In genomic region chr19:52943134-52943883, GRCh38 we compare ENCODE assay signal across 8 cellular contexts. TPM values are rescaled to one million over a fixed set of nuclear protein-coding genes. Genes with fewer than 3 reads are reported as not detected.
DNase-seq lines count a peak whose midpoint lies in the region; ATAC-seq and TF ChIP-seq lines count a peak whose summit lies in the region.

No MANE protein-coding gene starts in this region.

- H3K4me1 ChIP-seq in iPS-18a (ENCODE audit: control insufficient read depth, low read depth, low read length) = peaks cover 13% of the 10 kb centered on the region

- peak overlapping the region; percentile 89 for H3K4me3 ChIP-seq in iPS-18a (ENCODE audit: low read length)

- TF ChIP-seq CTCF in HFFc6 (IDR thresholded peaks at IDR 0.05) = no peak

- H3K27ac Mint-ChIP-seq in HFFc6 = peak overlapping the region; percentile 87; the same call in 1 of the 2 replicates
- peak overlapping the region; percentile 92 for H3K27ac Mint-ChIP-seq in activated CD8-positive, alpha-beta T cell treated with anti-CD3 and anti-CD28 coated beads, Interleukin-2, amount 10 ng/mL, durations not matched to agents 7 days and 5 days
- H3K27ac Mint-ChIP-seq in stimulated activated naive B cell treated with anti-CD40 and anti-IgM and Interleukin-4, amounts not matched to agents 10 μg/mL and 1 μg/mL and 100 μg/mL, for 72 hours = no peak overlapping the region

- H3K27ac ChIP-seq in iPS-18a (ENCODE audit: low read length) = no peak overlapping the region

- POLR2A ChIA-PET in activated CD8-positive, alpha-beta T cell treated with anti-CD3 and anti-CD28 coated beads, Interleukin-2, amount 10 ng/mL, durations not matched to agents 7 days and 5 days (lab: Charles Lee) = no interaction called here

- peaks cover 4% of the 10 kb centered on the region for H3K9me3 ChIP-seq in iPS-18a (ENCODE audit: control insufficient read depth, low read depth, low read length)

- peaks cover 16% of the 10 kb centered on the region for H3K36me3 Mint-ChIP-seq in HFFc6 (ENCODE audit: low read depth)
- H3K36me3 Mint-ChIP-seq in activated CD8-positive, alpha-beta T cell treated with anti-CD3 and anti-CD28 coated beads, Interleukin-2, amount 10 ng/mL, durations not matched to agents 7 days and 5 days (ENCODE audit: low read depth) = peaks cover 32% of the 10 kb centered on the region
- H3K36me3 Mint-ChIP-seq in stimulated activated naive B cell treated with anti-CD40 and anti-IgM and Interleukin-4, amounts not matched to agents 10 μg/mL and 1 μg/mL and 100 μg/mL, for 72 hours = peaks cover 13 to 20% of the 10 kb centered on the region in 2 donors

- CTCF ChIA-PET in activated CD8-positive, alpha-beta T cell treated with anti-CD3 and anti-CD28 coated beads, Interleukin-2, amount 10 ng/mL, durations not matched to agents 7 days and 5 days (lab: Charles Lee) = no interaction called here

- DNase-seq in HFFc6 = no peak
- DNase-seq in activated CD8-positive, alpha-beta T cell treated with anti-CD3 and anti-CD28 coated beads, Interleukin-2, amount 10 ng/mL, durations not matched to agents 7 days and 5 days = no peak
- no peak for DNase-seq in stimulated activated naive B cell treated with anti-CD40 and anti-IgM and Interleukin-4, amounts not matched to agents 10 μg/mL and 1 μg/mL and 100 μg/mL, for 72 hours
- DNase-seq in NCI-H2227 treated with DMSO at 0.1 percent for 48 hours (lab: John Stamatoyannopoulos, UW) = no peak
- DNase-seq in DMS 273 treated with DMSO at 0.1 percent for 48 hours (lab: John Stamatoyannopoulos, UW) = no peak
- DNase-seq in NCI-H510A treated with DMSO at 0.1 percent for 48 hours (lab: John Stamatoyannopoulos, UW) = no peak
- no peak for DNase-seq in stimulated activated CD4-positive, alpha-beta T cell treated with anti-CD3 and anti-CD28 coated beads, Interleukin-4, amount 100 ng/mL, for 4 hours

- ATAC-seq in activated CD8-positive, alpha-beta T cell treated with anti-CD3 and anti-CD28 coated beads, Interleukin-2, amount 10 ng/mL, durations not matched to agents 7 days and 5 days = no peak
- no peak for ATAC-seq in stimulated activated naive B cell treated with anti-CD40 and anti-IgM and Interleukin-4, amounts not matched to agents 10 μg/mL and 1 μg/mL and 100 μg/mL, for 72 hours (replicated peaks)

- peaks cover 19% of the 10 kb centered on the region for H3K4me1 Mint-ChIP-seq in HFFc6 (ENCODE audit: low read depth)
- peaks cover 25% of the 10 kb centered on the region for H3K4me1 Mint-ChIP-seq in activated CD8-positive, alpha-beta T cell treated with anti-CD3 and anti-CD28 coated beads, Interleukin-2, amount 10 ng/mL, durations not matched to agents 7 days and 5 days (ENCODE audit: low read depth)
- peaks cover 16 to 27% of the 10 kb centered on the region in 2 donors for H3K4me1 Mint-ChIP-seq in stimulated activated naive B cell treated with anti-CD40 and anti-IgM and Interleukin-4, amounts not matched to agents 10 μg/mL and 1 μg/mL and 100 μg/mL, for 72 hours

- no peak overlapping the region for H3K9ac ChIP-seq in iPS-18a (ENCODE audit: low read length)

- H3K27me3 ChIP-seq in iPS-18a (ENCODE audit: control insufficient read depth, insufficient read depth, low read length) = no peaks in the 10 kb centered on the region

- H3K4me3 Mint-ChIP-seq in HFFc6 = peak overlapping the region; percentile 91
- H3K4me3 Mint-ChIP-seq in activated CD8-positive, alpha-beta T cell treated with anti-CD3 and anti-CD28 coated beads, Interleukin-2, amount 10 ng/mL, durations not matched to agents 7 days and 5 days = peak overlapping the region; percentile 93
- peak overlapping the region; percentile 95 to 96 for H3K4me3 Mint-ChIP-seq in stimulated activated naive B cell treated with anti-CD40 and anti-IgM and Interleukin-4, amounts not matched to agents 10 μg/mL and 1 μg/mL and 100 μg/mL, for 72 hours

- no peaks in the 10 kb centered on the region for H3K27me3 Mint-ChIP-seq in HFFc6 (ENCODE audit: insufficient read depth)
- no peaks in the 10 kb centered on the region for H3K27me3 Mint-ChIP-seq in activated CD8-positive, alpha-beta T cell treated with anti-CD3 and anti-CD28 coated beads, Interleukin-2, amount 10 ng/mL, durations not matched to agents 7 days and 5 days (ENCODE audit: low read depth)
- H3K27me3 Mint-ChIP-seq in stimulated activated naive B cell treated with anti-CD40 and anti-IgM and Interleukin-4, amounts not matched to agents 10 μg/mL and 1 μg/mL and 100 μg/mL, for 72 hours = no peaks in the 10 kb centered on the region

- peaks cover 27% of the 10 kb centered on the region for H3K9me3 Mint-ChIP-seq in HFFc6
- H3K9me3 Mint-ChIP-seq in activated CD8-positive, alpha-beta T cell treated with anti-CD3 and anti-CD28 coated beads, Interleukin-2, amount 10 ng/mL, durations not matched to agents 7 days and 5 days (ENCODE audit: insufficient read depth) = peaks cover 26% of the 10 kb centered on the region
- H3K9me3 Mint-ChIP-seq in stimulated activated naive B cell treated with anti-CD40 and anti-IgM and Interleukin-4, amounts not matched to agents 10 μg/mL and 1 μg/mL and 100 μg/mL, for 72 hours = peaks cover 0 to 7% of the 10 kb centered on the region in 2 donors

- H3K36me3 ChIP-seq in iPS-18a (ENCODE audit: control insufficient read depth, low read depth, low read length) = no peaks in the 10 kb centered on the region

RNA-seq across cellular contexts. Expression of gene ZNF816, which starts 19.4 kb away (rescaled TPM):
- total RNA-seq in HFFc6 (2021; fragmentation: NEBNext Ultra II Directional; extraction: Animal tissue kit (Norgen Biotek cat#: 25700)) = 1 to 10 TPM; 2.5 to 3.1 (median 2.9) TPM
- 10 to 100 TPM; 11.2 to 12.9 TPM for total RNA-seq in activated CD8-positive, alpha-beta T cell treated with anti-CD3 and anti-CD28 coated beads, Interleukin-2, amount 10 ng/mL, durations not matched to agents 7 days and 5 days

RNA-seq across cellular contexts. Expression of gene ZNF888, which starts 20.1 kb away (rescaled TPM):
- 1 to 10 TPM; 2.2 to 3.1 (median 2.8) TPM for total RNA-seq in HFFc6 (2021; fragmentation: NEBNext Ultra II Directional; extraction: Animal tissue kit (Norgen Biotek cat#: 25700))
- 1 to 10 TPM; 8.1 to 8.8 TPM for total RNA-seq in activated CD8-positive, alpha-beta T cell treated with anti-CD3 and anti-CD28 coated beads, Interleukin-2, amount 10 ng/mL, durations not matched to agents 7 days and 5 days

RNA-seq across cellular contexts. Expression of gene ZNF320, which starts 45.9 kb away (rescaled TPM):
- 1 to 10 TPM; 4.7 to 7.3 (median 5.4) TPM for total RNA-seq in HFFc6 (2021; fragmentation: NEBNext Ultra II Directional; extraction: Animal tissue kit (Norgen Biotek cat#: 25700))
- total RNA-seq in activated CD8-positive, alpha-beta T cell treated with anti-CD3 and anti-CD28 coated beads, Interleukin-2, amount 10 ng/mL, durations not matched to agents 7 days and 5 days = 10 to 100 TPM in 1 of 2 experiments, 1 to 10 TPM in 1; 7.9 to 10.5 TPM
